ENCODE assay signal across 31 cellular contexts in the genomic region with DNA sequence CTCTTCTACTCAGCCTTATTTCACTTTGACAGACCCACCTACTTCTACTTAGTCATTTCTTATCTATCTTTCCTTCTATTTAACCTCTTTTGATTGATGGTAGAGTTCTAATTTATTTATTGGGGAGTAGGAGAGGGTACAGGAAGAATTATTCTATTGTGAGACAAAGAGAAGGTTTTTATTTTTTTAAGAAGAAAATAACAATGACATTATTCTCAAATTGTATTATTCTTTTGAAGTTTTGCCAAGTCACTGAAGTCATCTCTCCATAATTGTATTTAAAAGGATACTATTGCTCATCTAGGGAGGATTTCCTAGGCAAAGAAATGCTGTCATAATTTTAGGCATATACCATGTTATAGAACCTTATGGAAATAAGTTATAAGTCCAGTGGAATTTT.
"Had no signal": no experiment of that assay in that cellular context is flagged by ENCODE, and none has a peak within 500 bp of the region (broad histone marks: within the 10 kb centered on the region; RNA-seq: fewer than 3 reads in every experiment).

No MANE protein-coding gene starts in this region.

- H3K4me1 ChIP-seq: ascending aorta, breast epithelium, colonic mucosa, esophagus muscularis mucosa, gastrocnemius medialis had no signal

- H3K27me3 ChIP-seq: ascending aorta, breast epithelium, cardiac muscle cell, colonic mucosa, dorsolateral prefrontal cortex, esophagus muscularis mucosa, gastrocnemius medialis, heart left ventricle had no signal

- H3K9me3 ChIP-seq: ascending aorta, breast epithelium, colonic mucosa, esophagus muscularis mucosa, gastrocnemius medialis, heart left ventricle had no signal

- ATAC-seq: activated CD4-positive, CD25-positive, alpha-beta regulatory T cell treated with anti-CD3 and anti-CD28 coated beads, Interleukin-2, amount 50 U/mL, for 24 hours; activated CD8-positive, alpha-beta T cell treated with anti-CD3 and anti-CD28 coated beads for 36 hours; activated naive CD4-positive, alpha-beta T cell treated with anti-CD3 and anti-CD28 coated beads, Interleukin-2, amount 50 U/mL, for 72 hours; activated T-cell treated with anti-CD3 and anti-CD28 coated beads, Interleukin-2, amount 50 U/mL, for 4 hours; gastrocnemius medialis; heart left ventricle; T-helper 17 cell had no signal

- H3K36me3 ChIP-seq: cardiac muscle cell, colonic mucosa, gastrocnemius medialis had no signal

- DNase-seq: activated B cell treated with CpG ODN at 0.5 μM for 24 hours; activated CD4-positive, alpha-beta T cell treated with anti-CD3 and anti-CD28 coated beads for 48 hours; activated CD4-positive, alpha-beta T cell treated with anti-CD3 and anti-CD28 coated beads, Interleukin-2, amount 50 U/mL, for 1 hour; activated CD4-positive, alpha-beta T cell treated with anti-CD3 and anti-CD28 coated beads, Interleukin-2, amount 50 U/mL, for 48 hours; activated CD8-positive, alpha-beta memory T cell treated with anti-CD3 and anti-CD28 coated beads for 24 hours; activated CD8-positive, alpha-beta T cell treated with anti-CD3 and anti-CD28 coated beads for 36 hours; activated gamma-delta T cell; activated naive CD4-positive, alpha-beta T cell; activated naive CD4-positive, alpha-beta T cell treated with anti-CD3 and anti-CD28 coated beads, Interleukin-2, amount 10 ng/mL, durations not matched to agents 7 days and 5 days; activated naive CD8-positive, alpha-beta T cell treated with anti-CD3 and anti-CD28 coated beads, Interleukin-2, amount 10 ng/mL, durations not matched to agents 7 days and 5 days; activated T-cell treated with anti-CD3 and anti-CD28 coated beads, Interleukin-2, amount 50 U/mL, for 4 hours; central memory CD4-positive, alpha-beta T cell; cerebellar nuclear complex; colonic mucosa; dorsolateral prefrontal cortex; effector memory CD4-positive, alpha-beta T cell; endodermal cell; erythroblast; gastrocnemius medialis; glutamatergic neuron; heart left ventricle; T-helper 1 cell; T-helper 17 cell; T1000; WERI-Rb-1 had no signal

- H3K27ac ChIP-seq: ascending aorta, breast epithelium, cardiac muscle cell, colonic mucosa, esophagus muscularis mucosa, gastrocnemius medialis, heart left ventricle, WERI-Rb-1 had no signal

- H3K4me3 ChIP-seq: ascending aorta, breast epithelium, cardiac muscle cell, colonic mucosa, dorsolateral prefrontal cortex, esophagus muscularis mucosa, gastrocnemius medialis, heart left ventricle had no signal
